Comparison of ENCODE assay signal across 12 cellular contexts in genomic region chr4:81606796-81607550, GRCh38.
DNase-seq lines count a peak whose midpoint lies in the region; ATAC-seq, FAIRE-seq and TF ChIP-seq lines count a peak whose summit lies in the region.
"Had no signal": no experiment of that assay in that cellular context is flagged by ENCODE, and none has a peak within 500 bp of the region (broad histone marks: within the 10 kb centered on the region; RNA-seq: fewer than 3 reads in every experiment).

No MANE protein-coding gene starts in this region.

- H4K20me1 ChIP-seq in PC-3 (ENCODE audit: low read length): no peaks in the 10 kb centered on the region

- H3K27me3 ChIP-seq in PC-3 (ENCODE audit: low read length): no peaks in the 10 kb centered on the region
- H3K27me3 ChIP-seq in gastroesophageal sphincter: no peaks in the 10 kb centered on the region
- H3K27me3 ChIP-seq in pancreas: no peaks in the 10 kb centered on the region
- no peaks in the 10 kb centered on the region for H3K27me3 ChIP-seq in H7 (ENCODE audit: control insufficient read depth, insufficient read depth, low read length)

- H3K9ac ChIP-seq in PC-3 (ENCODE audit: low read length): no peak overlapping the region

- H3K9me2 ChIP-seq in PC-3 (replicated peaks; ENCODE audit: low read length): no peaks in the 10 kb centered on the region

- WGBS in gastroesophageal sphincter (ENCODE audit: low coverage in 1 of 2), 2 donors: 29 to 56% methylated on average over 3 of the region's 4 CpGs
- 39 to 40% methylated on average over 4 of the region's 4 CpGs for WGBS in pancreas, 2 donors

- TF ChIP-seq CTCF in PC-3 (conservative IDR thresholded peaks at IDR 0.05; ENCODE audit: low read depth, low read length): no peak
- no peak for TF ChIP-seq CTCF in gastroesophageal sphincter (IDR thresholded peaks at IDR 0.05)
- TF ChIP-seq CTCF in pancreas (IDR thresholded peaks at IDR 0.05): no peak

- no peak for TF ChIP-seq EP300 in gastroesophageal sphincter (IDR thresholded peaks at IDR 0.05)

- H3K9me3 ChIP-seq in PC-3 (ENCODE audit: low read length) (no peaks in the 10 kb centered on the region), gastroesophageal sphincter (no peaks in the 10 kb centered on the region), pancreas (no peaks in the 10 kb centered on the region)
- H3K9me3 ChIP-seq: SJSA1 had no signal

- H3K4me2 ChIP-seq in PC-3 (ENCODE audit: low read length): peak overlapping the region; percentile 21; the same call in 1 of the 2 replicates

- peak overlapping the region; percentile 33 for H3K27ac ChIP-seq in PC-3 (ENCODE audit: low read length)
- no peak overlapping the region for H3K27ac ChIP-seq in gastroesophageal sphincter
- H3K27ac ChIP-seq in pancreas: no peak overlapping the region
- H3K27ac ChIP-seq: SJSA1 had no signal

- TF ChIP-seq POLR2A in gastroesophageal sphincter (IDR thresholded peaks at IDR 0.05) (no peak), GM18505 (IDR thresholded peaks at IDR 0.05; ENCODE audit: borderline replicate concordance, extremely low read depth, insufficient read depth, insufficient read length) (no peak)

- CTCF ChIA-PET in PC-3 (lab: Charles Lee): no interaction called here

- H3K36me3 ChIP-seq in PC-3 (ENCODE audit: low read depth, low read length) (no peaks in the 10 kb centered on the region), gastroesophageal sphincter (no peaks in the 10 kb centered on the region), pancreas (no peaks in the 10 kb centered on the region), H7 (replicated peaks; ENCODE audit: control insufficient read depth, insufficient read depth, low read length) (no peaks in the 10 kb centered on the region)
- H3K36me3 ChIP-seq: SJSA1 had no signal

- FAIRE-seq in pancreas (lab: Jason Lieb, UNC): no peak

- intact Hi-C loops in PC-3 (cut with micrococcal nuclease) (no loop called here), pancreas (cut with DNase I) (no loop called here)

- H3F3A ChIP-seq in PC-3 (ENCODE audit: low read length, unreplicated experiment): no peaks in the 10 kb centered on the region

- H3K4me1 ChIP-seq in PC-3 (ENCODE audit: insufficient read depth, low read length) (peaks cover 21% of the 10 kb centered on the region), gastroesophageal sphincter (peaks cover 0 to 10% (median 0%) of the 10 kb centered on the region in 3 donors), pancreas (no peaks in the 10 kb centered on the region)
- H3K4me1 ChIP-seq: SJSA1 had no signal

- H2AFZ ChIP-seq in PC-3 (ENCODE audit: low read length): no peak overlapping the region

- POLR2A ChIA-PET in PC-3 (lab: Charles Lee; ENCODE audit: unreplicated experiment): no interaction called here

- H3K4me3 ChIP-seq in PC-3 (ENCODE audit: low read length) (no peak overlapping the region), gastroesophageal sphincter (no peak overlapping the region), pancreas (no peak overlapping the region), H7 (ENCODE audit: insufficient read depth, low read depth, low read length) (no peak overlapping the region)
- H3K4me3 ChIP-seq: SJSA1 had no signal

- DNase-seq in ELF-1 (ENCODE audit: low read depth, low spot score): peak; percentile 35
- DNase-seq in PC-3: peak; percentile 58
- DNase-seq in pancreas: no peak
- no peak for DNase-seq in H7
- no peak for DNase-seq in GF-D8 (lab: John Stamatoyannopoulos, UW)
- DNase-seq in NCI-H2029 (lab: John Stamatoyannopoulos, UW): no peak
- DNase-seq: activated T-cell treated with anti-CD3 and anti-CD28 coated beads, Interleukin-2, amount 50 U/mL, for 72 hours; DMS153; NCI-H1048 had no signal

- no TSS peak for BruUV-seq in PC-3 (replicated peaks; lab: Mats Ljungman, UMichigan)

- no peaks in the 10 kb centered on the region for H3K79me2 ChIP-seq in PC-3 (ENCODE audit: low read length)

- peak; percentile 56 for ATAC-seq in PC-3
- peak; percentile 57 for ATAC-seq in gastroesophageal sphincter
- peak in 3 of 4 donors; percentile 52 to 74 (median 55) for ATAC-seq in pancreas
- no peak for ATAC-seq in GM18505 (IDR thresholded peaks at IDR 0.05; ENCODE audit: unreplicated experiment)

Comparison
In these comparisons a context has a peak if more than half of its experiments do, and no peak if none do; other contexts are left out.
1. DNase-seq: peak in ELF-1 (single experiment) and PC-3 (single experiment); none in pancreas (0 of 6), H7 (single experiment), GF-D8 (single experiment) and NCI-H2029 (single experiment).